8 cellular contexts compared by ENCODE assay signal in the genomic region with DNA sequence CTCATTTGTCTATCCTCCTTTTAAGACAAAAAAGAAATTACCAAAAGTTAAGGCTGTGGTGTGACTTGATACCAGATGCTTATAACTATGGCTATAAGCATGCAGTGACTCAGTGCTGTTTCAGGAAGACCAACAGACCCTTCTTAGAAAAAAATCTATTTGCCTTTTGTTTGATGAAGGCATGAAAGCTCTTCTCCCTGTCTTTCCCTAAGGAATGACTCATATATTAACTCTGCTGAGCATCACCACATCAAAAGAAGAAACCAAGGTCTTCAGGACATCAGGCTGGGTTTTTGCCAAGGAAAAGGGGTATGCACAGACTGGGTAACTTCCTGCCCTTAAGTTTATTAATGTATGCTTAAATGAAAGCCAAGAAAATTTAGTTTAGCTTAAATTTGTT.
A peak's percentile ranks its signal among the peaks of the same experiment; 100 is the strongest.
DNase-seq lines count a peak whose midpoint lies in the region; ATAC-seq, FAIRE-seq and TF ChIP-seq lines count a peak whose summit lies in the region.

No MANE protein-coding gene starts in this region.

- FAIRE-seq in TTC549 (lab: Jason Lieb, UNC), result peak; percentile 98

- no peak for DNase-seq in activated CD4-positive, CD25-positive, alpha-beta regulatory T cell (lab: John Stamatoyannopoulos, UW)
- DNase-seq in fibroblast of pulmonary artery (ENCODE audit: low read depth) (peak; percentile 93), Ammon's horn (ENCODE audit: low spot score) (no peak), midbrain (lab: John Stamatoyannopoulos, UW) (no peak)
- DNase-seq in stimulated activated naive B cell treated with anti-CD40 and anti-IgM and Interleukin-4, amounts not matched to agents 10 μg/mL and 1 μg/mL and 100 μg/mL, for 72 hours, result no peak

- no peaks in the 10 kb centered on the region for H3K27me3 Mint-ChIP-seq in stimulated activated naive B cell treated with anti-CD40 and anti-IgM and Interleukin-4, amounts not matched to agents 10 μg/mL and 1 μg/mL and 100 μg/mL, for 72 hours

- ATAC-seq in activated CD4-positive, CD25-positive, alpha-beta regulatory T cell treated with anti-CD3 and anti-CD28 coated beads, Interleukin-2, amount 50 U/mL, for 24 hours, result peak; percentile 64 to 66
- ATAC-seq in stimulated activated naive B cell treated with anti-CD40 and anti-IgM and Interleukin-4, amounts not matched to agents 10 μg/mL and 1 μg/mL and 100 μg/mL, for 72 hours (replicated peaks), result peak; percentile 41 to 47
- no peak for ATAC-seq in GM18505 (IDR thresholded peaks at IDR 0.05; ENCODE audit: unreplicated experiment)

- peak overlapping the region; percentile 84 for H3K27ac Mint-ChIP-seq in stimulated activated naive B cell treated with anti-CD40 and anti-IgM and Interleukin-4, amounts not matched to agents 10 μg/mL and 1 μg/mL and 100 μg/mL, for 72 hours

- peak overlapping the region; percentile 37 for H3K4me3 ChIP-seq in fibroblast of pulmonary artery (replicated peaks; ENCODE audit: low read depth, low read length)

- no peak for TF ChIP-seq POLR2A in GM18505 (IDR thresholded peaks at IDR 0.05; ENCODE audit: borderline replicate concordance, extremely low read depth, insufficient read depth, insufficient read length)

- peak overlapping the region; percentile 39 to 50 for H3K4me3 Mint-ChIP-seq in stimulated activated naive B cell treated with anti-CD40 and anti-IgM and Interleukin-4, amounts not matched to agents 10 μg/mL and 1 μg/mL and 100 μg/mL, for 72 hours

- no peak for TF ChIP-seq CTCF in fibroblast of pulmonary artery (IDR thresholded peaks at IDR 0.05; ENCODE audit: low read length, missing control alignments)

- peaks cover 22 to 25% of the 10 kb centered on the region in 2 donors for H3K36me3 Mint-ChIP-seq in stimulated activated naive B cell treated with anti-CD40 and anti-IgM and Interleukin-4, amounts not matched to agents 10 μg/mL and 1 μg/mL and 100 μg/mL, for 72 hours

- H3K4me1 Mint-ChIP-seq in stimulated activated naive B cell treated with anti-CD40 and anti-IgM and Interleukin-4, amounts not matched to agents 10 μg/mL and 1 μg/mL and 100 μg/mL, for 72 hours, result peaks cover 14 to 54% of the 10 kb centered on the region in 2 donors

- H3K9me3 Mint-ChIP-seq in stimulated activated naive B cell treated with anti-CD40 and anti-IgM and Interleukin-4, amounts not matched to agents 10 μg/mL and 1 μg/mL and 100 μg/mL, for 72 hours, result peaks cover under 1 to 3% of the 10 kb centered on the region in 2 donors
